In the genomic region with DNA sequence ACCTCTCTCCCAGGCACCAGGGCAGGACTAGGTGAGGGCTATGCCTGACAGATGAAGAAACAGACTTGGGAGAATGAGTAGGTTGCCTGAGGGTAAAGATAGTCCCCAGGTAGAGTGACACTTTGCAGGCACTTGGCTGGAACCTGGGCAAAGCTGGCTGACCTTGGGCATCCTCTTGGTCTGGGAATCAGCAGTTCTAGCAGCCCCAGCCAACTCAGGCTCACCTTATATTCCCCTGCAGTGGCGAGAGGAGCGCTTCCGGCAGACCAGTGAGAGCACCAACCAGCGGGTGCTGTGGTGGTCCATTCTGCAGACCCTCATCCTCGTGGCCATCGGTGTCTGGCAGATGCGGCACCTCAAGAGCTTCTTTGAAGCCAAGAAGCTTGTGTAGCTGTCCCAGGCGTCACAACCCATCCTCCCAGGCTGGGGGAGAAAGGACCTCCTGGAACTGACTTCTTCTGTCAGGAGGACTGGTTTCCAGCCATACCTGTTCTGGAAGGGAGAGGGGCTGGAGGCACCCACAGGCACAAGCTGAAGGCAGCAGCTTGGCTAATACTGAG, we compare ENCODE assay signal across 24 cellular contexts.
"Had no signal": no experiment of that assay in that cellular context is flagged by ENCODE, and none has a peak within 500 bp of the region (broad histone marks: within the 10 kb centered on the region; RNA-seq: fewer than 3 reads in every experiment).

No MANE protein-coding gene starts in this region.

- H3K9me3 ChIP-seq: breast epithelium had no signal

- DNase-seq: activated CD4-positive, alpha-beta memory T cell treated with anti-CD3 and anti-CD28 coated beads for 36 hours; activated CD4-positive, alpha-beta T cell treated with anti-CD3 and anti-CD28 coated beads, Interleukin-2, amount 10 ng/mL, durations not matched to agents 7 days and 5 days; activated CD4-positive, CD25-positive, alpha-beta regulatory T cell; activated gamma-delta T cell treated with Interleukin-2 at 50 U/mL for 16 hours; activated naive CD4-positive, alpha-beta T cell treated with anti-CD3 and anti-CD28 coated beads, Interleukin-2, amount 10 ng/mL, durations not matched to agents 7 days and 5 days; activated T-cell treated with anti-CD3 and anti-CD28 coated beads, Interleukin-2, amount 50 U/mL, for 48 hours; central memory CD4-positive, alpha-beta T cell; NCI-H1092; NCI-H1417; NCI-H1694; NCI-H2029 treated with DMSO at 0.1 percent for 48 hours; NCI-H345; NCI-H510A; NCI-H526 treated with DMSO at 0.1 percent for 48 hours; NCI-H82; OCI-M1; SHP77 treated with DMSO at 0.1 percent for 48 hours had no signal

- H3K27me3 ChIP-seq: breast epithelium had no signal

- H3K27ac ChIP-seq: breast epithelium, KMS-11, RWPE1 had no signal

- H3K4me3 Mint-ChIP-seq: activated CD4-positive, alpha-beta memory T cell treated with anti-CD3 and anti-CD28 coated beads for 36 hours; activated CD4-positive, alpha-beta T cell treated with anti-CD3 and anti-CD28 coated beads, Interleukin-2, amount 10 ng/mL, durations not matched to agents 7 days and 5 days; activated naive CD4-positive, alpha-beta T cell treated with anti-CD3 and anti-CD28 coated beads, Interleukin-2, amount 10 ng/mL, durations not matched to agents 7 days and 5 days; activated T-helper 17 cell treated with anti-CD3 and anti-CD28 coated beads, Interleukin-2, amount 50 U/mL, for 72 hours; T-helper 1 cell treated with Interleukin-12 subunit alpha and Interleukin-12 subunit beta and Interleukin-4 antibody, amounts not matched to agents 30 μg/mL and 1 μg/mL, for 36 hours had no signal

- ATAC-seq: activated T-helper 17 cell treated with anti-CD3 and anti-CD28 coated beads, Interleukin-2, amount 50 U/mL, for 72 hours; Panc1 had no signal

- H3K27ac Mint-ChIP-seq: activated CD4-positive, alpha-beta memory T cell treated with anti-CD3 and anti-CD28 coated beads for 36 hours; activated CD4-positive, alpha-beta T cell treated with anti-CD3 and anti-CD28 coated beads, Interleukin-2, amount 10 ng/mL, durations not matched to agents 7 days and 5 days; activated naive CD4-positive, alpha-beta T cell treated with anti-CD3 and anti-CD28 coated beads, Interleukin-2, amount 10 ng/mL, durations not matched to agents 7 days and 5 days; activated T-helper 17 cell treated with anti-CD3 and anti-CD28 coated beads, Interleukin-2, amount 50 U/mL, for 72 hours; T-helper 1 cell treated with Interleukin-12 subunit alpha and Interleukin-12 subunit beta and Interleukin-4 antibody, amounts not matched to agents 30 μg/mL and 1 μg/mL, for 36 hours had no signal

- H3K9me3 Mint-ChIP-seq: activated CD4-positive, alpha-beta memory T cell treated with anti-CD3 and anti-CD28 coated beads for 36 hours; activated CD4-positive, alpha-beta T cell treated with anti-CD3 and anti-CD28 coated beads, Interleukin-2, amount 10 ng/mL, durations not matched to agents 7 days and 5 days; activated naive CD4-positive, alpha-beta T cell treated with anti-CD3 and anti-CD28 coated beads, Interleukin-2, amount 10 ng/mL, durations not matched to agents 7 days and 5 days; activated T-helper 17 cell treated with anti-CD3 and anti-CD28 coated beads, Interleukin-2, amount 50 U/mL, for 72 hours; IgD-negative memory B cell; T-helper 1 cell treated with Interleukin-12 subunit alpha and Interleukin-12 subunit beta and Interleukin-4 antibody, amounts not matched to agents 30 μg/mL and 1 μg/mL, for 36 hours had no signal

- H3K27me3 Mint-ChIP-seq: IgD-negative memory B cell had no signal
